In the genomic region with DNA sequence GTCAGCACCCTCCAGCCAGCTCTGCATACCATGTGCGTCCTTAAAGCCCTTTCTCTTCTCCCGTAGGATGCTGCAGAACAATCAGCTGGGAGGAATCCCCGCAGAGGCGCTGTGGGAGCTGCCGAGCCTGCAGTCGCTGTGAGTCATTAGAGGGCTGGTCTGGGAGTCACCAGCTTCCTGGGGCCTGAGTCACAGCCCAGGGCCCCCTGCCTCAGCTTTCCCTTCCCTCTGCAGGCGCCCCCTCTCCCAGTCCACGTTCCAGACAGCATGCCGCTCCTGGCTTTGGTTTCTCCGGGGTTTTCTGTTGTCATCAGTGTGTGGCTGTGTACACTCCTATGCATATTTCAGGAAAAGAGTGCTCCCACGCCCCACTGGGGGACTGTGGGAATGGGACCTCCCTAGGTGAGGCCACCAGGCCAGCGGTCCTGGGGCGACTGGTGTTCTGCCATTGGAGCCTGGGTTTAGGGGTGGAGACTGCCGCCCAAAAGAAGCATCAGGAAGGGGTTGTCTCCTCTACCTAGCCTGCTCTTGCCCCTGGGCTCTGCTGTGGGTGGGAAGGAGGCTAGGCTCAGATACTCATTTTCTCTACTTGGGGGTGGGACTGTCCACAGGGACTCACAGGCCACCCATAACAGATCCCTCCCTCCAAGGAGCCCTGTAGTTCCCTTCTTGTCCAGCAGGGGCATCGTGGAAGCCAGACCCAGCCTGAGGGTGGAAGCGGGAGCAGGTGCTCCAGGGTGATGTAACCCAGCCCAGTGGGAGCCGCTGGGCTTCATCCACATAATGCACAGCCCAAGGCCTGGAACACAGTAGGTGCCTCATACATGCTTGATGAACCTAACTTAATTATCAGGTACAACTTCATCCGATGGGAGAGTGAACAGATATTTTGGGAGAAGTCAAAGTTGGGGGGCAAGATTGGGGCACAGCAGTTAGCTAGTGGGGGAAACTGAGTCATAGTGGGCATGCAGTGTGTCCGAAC, we compare ENCODE assay signal across 8 cellular contexts.
A peak's percentile ranks its signal among the peaks of the same experiment; 100 is the strongest.
DNase-seq lines count a peak whose midpoint lies in the region; ATAC-seq and TF ChIP-seq lines count a peak whose summit lies in the region.

No MANE protein-coding gene starts in this region.

- DNase-seq in AG09319 (ENCODE audit: extremely low read depth, low read depth) (peak; percentile 45), NCI-H1436 (lab: John Stamatoyannopoulos, UW) (peak; percentile 89), T1000 (lab: John Stamatoyannopoulos, UW) (peak; percentile 85), astrocyte of the hippocampus (ENCODE audit: low read depth, low spot score) (peak; percentile 98), iPS-NIHi7 (ENCODE audit: extremely low spot score) (peak; percentile 92)
- peak; percentile 61 to 75 (median 67) for DNase-seq in stimulated activated CD4-positive, alpha-beta T cell treated with anti-CD3 and anti-CD28 coated beads, Interleukin-12 subunit alpha, Interleukin-12 subunit beta, amount 100 ng/mL, for 48 hours (ENCODE audit: low read depth in 2 of 3, low spot score in 1 of 3)

- peak; percentile 84 for TF ChIP-seq CTCF in AG09319 (IDR thresholded peaks at IDR 0.05; ENCODE audit: low read depth, low read length)

- ATAC-seq in GM19463 (IDR thresholded peaks at IDR 0.05; ENCODE audit: unreplicated experiment), result peak; percentile 63
- no peak for ATAC-seq in HG02938 (IDR thresholded peaks at IDR 0.05; ENCODE audit: unreplicated experiment)

Comparison
In these comparisons a context has a peak if more than half of its experiments do, and no peak if none do; other contexts are left out.
1. DNase-seq: peak in every context shown above with its lines; median percentile 98 in astrocyte of the hippocampus; 92 in iPS-NIHi7; 89 in NCI-H1436; 85 in T1000; 67 in stimulated activated CD4-positive, alpha-beta T cell treated with anti-CD3 and anti-CD28 coated beads, Interleukin-12 subunit alpha, Interleukin-12 subunit beta, amount 100 ng/mL, for 48 hours; 45 in AG09319.